35 cellular contexts compared by ENCODE assay signal in genomic region chr22:17588606-17589005, GRCh38. TPM values are rescaled to one million over a fixed set of nuclear protein-coding genes. Genes with fewer than 3 reads are reported as not detected.
"Had no signal": no experiment of that assay in that cellular context is flagged by ENCODE, and none has a peak within 500 bp of the region (broad histone marks: within the 10 kb centered on the region; RNA-seq: fewer than 3 reads in every experiment).

No MANE protein-coding gene starts in this region.

- H3K36me3 Mint-ChIP-seq: activated naive CD4-positive, alpha-beta T cell treated with anti-CD3 and anti-CD28 coated beads, Interleukin-2, amount 50 U/mL, for 72 hours; activated naive CD8-positive, alpha-beta T cell treated with anti-CD3 and anti-CD28 coated beads for 36 hours had no signal

- H3K4me3 Mint-ChIP-seq: activated B cell treated with CpG ODN at 0.5 μM for 24 hours; activated CD4-positive, alpha-beta memory T cell treated with anti-CD3 and anti-CD28 coated beads for 36 hours; activated CD4-positive, alpha-beta T cell treated with anti-CD3 and anti-CD28 coated beads, Interleukin-2, amount 10 ng/mL, durations not matched to agents 24 days and 14 days; activated CD8-positive, alpha-beta T cell treated with anti-CD3 and anti-CD28 coated beads for 36 hours; activated naive CD4-positive, alpha-beta T cell treated with anti-CD3 and anti-CD28 coated beads for 36 hours; activated naive CD8-positive, alpha-beta T cell treated with anti-CD3 and anti-CD28 coated beads for 36 hours; activated T-cell treated with anti-CD3 and anti-CD28 coated beads, Interleukin-2, amount 50 U/mL, for 4 hours; activated T-cell treated with anti-CD3 and anti-CD28 coated beads, Interleukin-2, amount 50 U/mL, for 72 hours; activated T-helper 1 cell treated with anti-CD3 and anti-CD28 coated beads, Interleukin-12 subunit alpha, Interleukin-12 subunit beta, Interleukin-2, Interleukin-4 antibody, amounts not matched to agents 30 ng/mL and 10 ng/mL and 1 ng/mL, durations not matched to agents 14 hours and 24 hours and 36 hours; activated T-helper 17 cell treated with anti-CD3 and anti-CD28 coated beads, Interleukin-2, amount 50 U/mL, for 72 hours; central memory CD8-positive, alpha-beta T cell; T-helper 1 cell treated with Interleukin-12 subunit alpha and Interleukin-12 subunit beta and Interleukin-4 antibody, amounts not matched to agents 30 μg/mL and 1 μg/mL, for 36 hours; T-helper 2 cell treated with Interferon-gamma antibody and Interleukin-4, amounts not matched to agents 5 μg/mL and 100 μg/mL, for 36 hours had no signal

- DNase-seq: activated B cell treated with CpG ODN at 0.5 μM for 24 hours; activated CD4-positive, alpha-beta memory T cell treated with anti-CD3 and anti-CD28 coated beads for 36 hours; activated CD4-positive, alpha-beta T cell treated with anti-CD3 and anti-CD28 coated beads for 4 hours; activated CD4-positive, alpha-beta T cell treated with anti-CD3 and anti-CD28 coated beads, Interleukin-2, amount 10 ng/mL, durations not matched to agents 24 days and 14 days; activated CD4-positive, alpha-beta T cell treated with anti-CD3 and anti-CD28 coated beads, Interleukin-2, amount 50 U/mL, for 1 hour; activated CD4-positive, alpha-beta T cell treated with anti-CD3 and anti-CD28 coated beads, Interleukin-2, amount 50 U/mL, for 4 hours; activated CD4-positive, CD25-positive, alpha-beta regulatory T cell treated with anti-CD3 and anti-CD28 coated beads, Interleukin-2, amount 50 U/mL, for 72 hours; activated CD8-positive, alpha-beta memory T cell treated with anti-CD3 and anti-CD28 coated beads, Interleukin-2, amount 50 U/mL, for 4 hours; activated CD8-positive, alpha-beta T cell treated with anti-CD3 and anti-CD28 coated beads for 36 hours; activated effector memory CD4-positive, alpha-beta T cell treated with anti-CD3 and anti-CD28 coated beads, Interleukin-2, amount 50 U/mL, for 16 hours; activated gamma-delta T cell treated with Interleukin-2 at 50 U/mL for 16 hours; activated naive CD4-positive, alpha-beta T cell; activated naive CD4-positive, alpha-beta T cell treated with anti-CD3 and anti-CD28 coated beads for 36 hours; activated naive CD4-positive, alpha-beta T cell treated with anti-CD3 and anti-CD28 coated beads, Interleukin-2, amount 50 U/mL, for 16 hours; activated naive CD8-positive, alpha-beta T cell treated with anti-CD3 and anti-CD28 coated beads for 36 hours; activated T-cell treated with anti-CD3 and anti-CD28 coated beads for 4 hours; activated T-cell treated with anti-CD3 and anti-CD28 coated beads, Interleukin-2, amount 50 U/mL, for 1 hour; activated T-cell treated with anti-CD3 and anti-CD28 coated beads, Interleukin-2, amount 50 U/mL, for 4 hours; activated T-cell treated with anti-CD3 and anti-CD28 coated beads, Interleukin-2, amount 50 U/mL, for 72 hours; adrenal gland; amniotic stem cell; body of pancreas; brain microvascular endothelial cell; T-helper 1 cell; T-helper 2 cell; T-helper 9 cell had no signal

- H3K36me3 ChIP-seq: breast epithelium had no signal

- ATAC-seq: activated CD8-positive, alpha-beta T cell treated with anti-CD3 and anti-CD28 coated beads for 36 hours; activated naive CD4-positive, alpha-beta T cell treated with anti-CD3 and anti-CD28 coated beads, Interleukin-2, amount 50 U/mL, for 72 hours; activated T-cell treated with anti-CD3 and anti-CD28 coated beads, Interleukin-2, amount 50 U/mL, for 4 hours; activated T-cell treated with anti-CD3 and anti-CD28 coated beads, Interleukin-2, amount 50 U/mL, for 72 hours; activated T-helper 17 cell treated with anti-CD3 and anti-CD28 coated beads, Interleukin-2, amount 50 U/mL, for 72 hours; body of pancreas had no signal

- H3K27me3 ChIP-seq: adrenal gland, body of pancreas, brain microvascular endothelial cell, breast epithelium had no signal

- H3K27ac Mint-ChIP-seq: activated B cell treated with CpG ODN at 0.5 μM for 24 hours; activated CD4-positive, alpha-beta memory T cell treated with anti-CD3 and anti-CD28 coated beads for 36 hours; activated CD4-positive, alpha-beta T cell treated with anti-CD3 and anti-CD28 coated beads, Interleukin-2, amount 10 ng/mL, durations not matched to agents 24 days and 14 days; activated CD8-positive, alpha-beta T cell treated with anti-CD3 and anti-CD28 coated beads for 36 hours; activated naive CD4-positive, alpha-beta T cell treated with anti-CD3 and anti-CD28 coated beads for 36 hours; activated naive CD8-positive, alpha-beta T cell treated with anti-CD3 and anti-CD28 coated beads for 36 hours; activated T-cell treated with anti-CD3 and anti-CD28 coated beads, Interleukin-2, amount 50 U/mL, for 72 hours; activated T-helper 1 cell treated with anti-CD3 and anti-CD28 coated beads, Interleukin-12 subunit alpha, Interleukin-12 subunit beta, Interleukin-2, Interleukin-4 antibody, amounts not matched to agents 30 ng/mL and 10 ng/mL and 1 ng/mL, durations not matched to agents 14 hours and 24 hours and 36 hours; activated T-helper 17 cell treated with anti-CD3 and anti-CD28 coated beads, Interleukin-2, amount 50 U/mL, for 72 hours; T-helper 1 cell treated with Interleukin-12 subunit alpha and Interleukin-12 subunit beta and Interleukin-4 antibody, amounts not matched to agents 30 μg/mL and 1 μg/mL, for 36 hours; T-helper 2 cell treated with Interferon-gamma antibody and Interleukin-4, amounts not matched to agents 5 μg/mL and 100 μg/mL, for 36 hours had no signal

- H3K4me1 Mint-ChIP-seq: activated CD4-positive, alpha-beta T cell treated with anti-CD3 and anti-CD28 coated beads, Interleukin-2, amount 10 ng/mL, durations not matched to agents 24 days and 14 days; activated naive CD8-positive, alpha-beta T cell treated with anti-CD3 and anti-CD28 coated beads for 36 hours; activated T-helper 17 cell treated with anti-CD3 and anti-CD28 coated beads, Interleukin-2, amount 50 U/mL, for 72 hours; central memory CD8-positive, alpha-beta T cell had no signal

- H3K9me3 ChIP-seq: adrenal gland, body of pancreas, breast epithelium had no signal

- H3K4me3 ChIP-seq: adrenal gland, body of pancreas, breast epithelium had no signal

- H3K27ac ChIP-seq: adrenal gland, body of pancreas, brain microvascular endothelial cell, breast epithelium, VCaP had no signal

- H3K4me1 ChIP-seq: adrenal gland, body of pancreas, breast epithelium had no signal

- H3K9me3 Mint-ChIP-seq: activated B cell treated with CpG ODN at 0.5 μM for 24 hours; activated CD4-positive, alpha-beta memory T cell treated with anti-CD3 and anti-CD28 coated beads for 36 hours; activated CD4-positive, alpha-beta T cell treated with anti-CD3 and anti-CD28 coated beads, Interleukin-2, amount 10 ng/mL, durations not matched to agents 24 days and 14 days; activated CD8-positive, alpha-beta T cell treated with anti-CD3 and anti-CD28 coated beads for 36 hours; activated naive CD4-positive, alpha-beta T cell treated with anti-CD3 and anti-CD28 coated beads for 36 hours; activated naive CD4-positive, alpha-beta T cell treated with anti-CD3 and anti-CD28 coated beads, Interleukin-2, amount 50 U/mL, for 72 hours; activated naive CD8-positive, alpha-beta T cell treated with anti-CD3 and anti-CD28 coated beads for 36 hours; activated T-cell treated with anti-CD3 and anti-CD28 coated beads, Interleukin-2, amount 50 U/mL, for 4 hours; activated T-cell treated with anti-CD3 and anti-CD28 coated beads, Interleukin-2, amount 50 U/mL, for 72 hours; activated T-helper 1 cell treated with anti-CD3 and anti-CD28 coated beads, Interleukin-12 subunit alpha, Interleukin-12 subunit beta, Interleukin-2, Interleukin-4 antibody, amounts not matched to agents 30 ng/mL and 10 ng/mL and 1 ng/mL, durations not matched to agents 14 hours and 24 hours and 36 hours; activated T-helper 17 cell treated with anti-CD3 and anti-CD28 coated beads, Interleukin-2, amount 50 U/mL, for 72 hours; central memory CD8-positive, alpha-beta T cell; T-helper 1 cell treated with Interleukin-12 subunit alpha and Interleukin-12 subunit beta and Interleukin-4 antibody, amounts not matched to agents 30 μg/mL and 1 μg/mL, for 36 hours; T-helper 2 cell treated with Interferon-gamma antibody and Interleukin-4, amounts not matched to agents 5 μg/mL and 100 μg/mL, for 36 hours had no signal

- H3K27me3 Mint-ChIP-seq: activated B cell treated with CpG ODN at 0.5 μM for 24 hours; activated CD4-positive, alpha-beta memory T cell treated with anti-CD3 and anti-CD28 coated beads for 36 hours; activated CD4-positive, alpha-beta T cell treated with anti-CD3 and anti-CD28 coated beads, Interleukin-2, amount 10 ng/mL, durations not matched to agents 24 days and 14 days; activated CD8-positive, alpha-beta T cell treated with anti-CD3 and anti-CD28 coated beads for 36 hours; activated naive CD8-positive, alpha-beta T cell treated with anti-CD3 and anti-CD28 coated beads for 36 hours; activated T-helper 17 cell treated with anti-CD3 and anti-CD28 coated beads, Interleukin-2, amount 50 U/mL, for 72 hours; central memory CD8-positive, alpha-beta T cell had no signal

RNA-seq across cellular contexts. Expression of gene SLC25A18, which starts 25.3 kb away (rescaled TPM):
- total RNA-seq: activated CD4-positive, alpha-beta memory T cell treated with anti-CD3 and anti-CD28 coated beads for 36 hours; activated CD4-positive, alpha-beta T cell treated with anti-CD3 and anti-CD28 coated beads, Interleukin-2, amount 10 ng/mL, durations not matched to agents 24 days and 14 days; activated CD8-positive, alpha-beta memory T cell treated with anti-CD3 and anti-CD28 coated beads for 36 hours; activated CD8-positive, alpha-beta T cell treated with anti-CD3 and anti-CD28 coated beads for 36 hours; activated naive CD4-positive, alpha-beta T cell treated with anti-CD3 and anti-CD28 coated beads for 36 hours; activated naive CD4-positive, alpha-beta T cell treated with anti-CD3 and anti-CD28 coated beads, Interleukin-2, amount 50 U/mL, for 72 hours; activated naive CD8-positive, alpha-beta T cell treated with anti-CD3 and anti-CD28 coated beads for 36 hours; activated T-cell treated with anti-CD3 and anti-CD28 coated beads, Interleukin-2, amount 50 U/mL, for 4 hours; activated T-cell treated with anti-CD3 and anti-CD28 coated beads, Interleukin-2, amount 50 U/mL, for 72 hours; activated T-helper 1 cell treated with anti-CD3 and anti-CD28 coated beads, Interleukin-12 subunit alpha, Interleukin-12 subunit beta, Interleukin-2, Interleukin-4 antibody, amounts not matched to agents 30 ng/mL and 10 ng/mL and 1 ng/mL, durations not matched to agents 14 hours and 24 hours and 36 hours; activated T-helper 17 cell treated with anti-CD3 and anti-CD28 coated beads, Interleukin-2, amount 50 U/mL, for 72 hours had no signal
